ENCODE assay signal across 19 cellular contexts in genomic region chr20:53028337-53029007, GRCh38. TPM values are rescaled to one million over a fixed set of nuclear protein-coding genes. Genes with fewer than 3 reads are reported as not detected.
DNase-seq lines count a peak whose midpoint lies in the region.
"Had no signal": no experiment of that assay in that cellular context is flagged by ENCODE, and none has a peak within 500 bp of the region (broad histone marks: within the 10 kb centered on the region; RNA-seq: fewer than 3 reads in every experiment).

No MANE protein-coding gene starts in this region.

- no peaks in the 10 kb centered on the region for H3K27me3 Mint-ChIP-seq in activated naive CD4-positive, alpha-beta T cell treated with anti-CD3 and anti-CD28 coated beads for 36 hours (ENCODE audit: low read depth)
- no peaks in the 10 kb centered on the region for H3K27me3 Mint-ChIP-seq in activated naive CD4-positive, alpha-beta T cell treated with anti-CD3 and anti-CD28 coated beads, Interleukin-2, amount 10 ng/mL, durations not matched to agents 7 days and 5 days
- no peaks in the 10 kb centered on the region for H3K27me3 Mint-ChIP-seq in activated T-helper 1 cell treated with anti-CD3 and anti-CD28 coated beads, Interleukin-12 subunit alpha, Interleukin-12 subunit beta, Interleukin-2, Interleukin-4 antibody, amounts not matched to agents 30 ng/mL and 10 ng/mL and 1 ng/mL, durations not matched to agents 14 hours and 24 hours and 36 hours (ENCODE audit: insufficient read depth)

- peak; percentile 69 for DNase-seq in activated naive CD4-positive, alpha-beta T cell treated with anti-CD3 and anti-CD28 coated beads for 36 hours
- no peak for DNase-seq in activated naive CD4-positive, alpha-beta T cell treated with anti-CD3 and anti-CD28 coated beads, Interleukin-2, amount 10 ng/mL, durations not matched to agents 7 days and 5 days
- no peak for DNase-seq in activated T-helper 1 cell treated with anti-CD3 and anti-CD28 coated beads, Interleukin-12 subunit alpha, Interleukin-12 subunit beta, Interleukin-2, Interleukin-4 antibody, amounts not matched to agents 30 ng/mL and 10 ng/mL and 1 ng/mL, durations not matched to agents 14 hours and 24 hours and 36 hours (ENCODE audit: low spot score)
- peak; percentile 23 for DNase-seq in kidney tubule cell (ENCODE audit: low spot score)
- DNase-seq in stimulated activated CD4-positive, alpha-beta T cell treated with anti-CD3 and anti-CD28 coated beads, TNF-alpha, amount 100 ng/mL, for 48 hours (ENCODE audit: low read depth in 3 of 3), result peak in 2 of 3 donors; percentile 28 to 40
- DNase-seq in activated CD8-positive, alpha-beta memory T cell treated with anti-CD3 and anti-CD28 coated beads, Interleukin-2, amount 50 U/mL, for 4 hours, result no peak
- no peak for DNase-seq in pons (ENCODE audit: low spot score)
- no peak for DNase-seq in SW 1271 (lab: John Stamatoyannopoulos, UW)
- DNase-seq: brain microvascular endothelial cell; CD4-positive, alpha-beta T cell; cortex of kidney; foreskin fibroblast; islet precursor cell; natural killer cell; NCI-H1694 treated with DMSO at 0.1 percent for 48 hours; NCI-H226 had no signal

- no peaks in the 10 kb centered on the region for H3K9me3 Mint-ChIP-seq in activated naive CD4-positive, alpha-beta T cell treated with anti-CD3 and anti-CD28 coated beads for 36 hours
- no peaks in the 10 kb centered on the region for H3K9me3 Mint-ChIP-seq in activated naive CD4-positive, alpha-beta T cell treated with anti-CD3 and anti-CD28 coated beads, Interleukin-2, amount 10 ng/mL, durations not matched to agents 7 days and 5 days
- H3K9me3 Mint-ChIP-seq in activated T-helper 1 cell treated with anti-CD3 and anti-CD28 coated beads, Interleukin-12 subunit alpha, Interleukin-12 subunit beta, Interleukin-2, Interleukin-4 antibody, amounts not matched to agents 30 ng/mL and 10 ng/mL and 1 ng/mL, durations not matched to agents 14 hours and 24 hours and 36 hours, result no peaks in the 10 kb centered on the region
- H3K9me3 Mint-ChIP-seq: CD4-positive, alpha-beta T cell; GM23338; memory B cell; natural killer cell had no signal

- H3K36me3 Mint-ChIP-seq in activated naive CD4-positive, alpha-beta T cell treated with anti-CD3 and anti-CD28 coated beads for 36 hours (ENCODE audit: low read depth), result peaks cover 20% of the 10 kb centered on the region
- peaks cover 5% of the 10 kb centered on the region for H3K36me3 Mint-ChIP-seq in activated naive CD4-positive, alpha-beta T cell treated with anti-CD3 and anti-CD28 coated beads, Interleukin-2, amount 10 ng/mL, durations not matched to agents 7 days and 5 days
- H3K36me3 Mint-ChIP-seq in activated T-helper 1 cell treated with anti-CD3 and anti-CD28 coated beads, Interleukin-12 subunit alpha, Interleukin-12 subunit beta, Interleukin-2, Interleukin-4 antibody, amounts not matched to agents 30 ng/mL and 10 ng/mL and 1 ng/mL, durations not matched to agents 14 hours and 24 hours and 36 hours (ENCODE audit: low read depth), result peaks cover 9% of the 10 kb centered on the region
- H3K36me3 Mint-ChIP-seq: memory B cell, natural killer cell had no signal

- H3K27ac Mint-ChIP-seq in activated naive CD4-positive, alpha-beta T cell treated with anti-CD3 and anti-CD28 coated beads for 36 hours, result peak overlapping the region; percentile 98
- H3K27ac Mint-ChIP-seq in activated naive CD4-positive, alpha-beta T cell treated with anti-CD3 and anti-CD28 coated beads, Interleukin-2, amount 10 ng/mL, durations not matched to agents 7 days and 5 days, result no peak overlapping the region
- peak overlapping the region; percentile 66 for H3K27ac Mint-ChIP-seq in activated T-helper 1 cell treated with anti-CD3 and anti-CD28 coated beads, Interleukin-12 subunit alpha, Interleukin-12 subunit beta, Interleukin-2, Interleukin-4 antibody, amounts not matched to agents 30 ng/mL and 10 ng/mL and 1 ng/mL, durations not matched to agents 14 hours and 24 hours and 36 hours
- H3K27ac Mint-ChIP-seq: CD4-positive, alpha-beta T cell; GM23338; memory B cell; natural killer cell had no signal

- peak overlapping the region; percentile 44 for H3K4me3 Mint-ChIP-seq in activated naive CD4-positive, alpha-beta T cell treated with anti-CD3 and anti-CD28 coated beads for 36 hours
- no peak overlapping the region for H3K4me3 Mint-ChIP-seq in activated naive CD4-positive, alpha-beta T cell treated with anti-CD3 and anti-CD28 coated beads, Interleukin-2, amount 10 ng/mL, durations not matched to agents 7 days and 5 days
- H3K4me3 Mint-ChIP-seq in activated T-helper 1 cell treated with anti-CD3 and anti-CD28 coated beads, Interleukin-12 subunit alpha, Interleukin-12 subunit beta, Interleukin-2, Interleukin-4 antibody, amounts not matched to agents 30 ng/mL and 10 ng/mL and 1 ng/mL, durations not matched to agents 14 hours and 24 hours and 36 hours, result peak overlapping the region; percentile 19
- H3K4me3 Mint-ChIP-seq: CD4-positive, alpha-beta T cell; GM23338; memory B cell; natural killer cell had no signal

- CTCF ChIA-PET in activated naive CD4-positive, alpha-beta T cell treated with anti-CD3 and anti-CD28 coated beads for 36 hours (lab: Charles Lee), result interaction anchor here (1.2 kb wide), 1 partner anchor 8 kb away, joined by 3 read pairs; no protein-coding TSS in a partner anchor
- CTCF ChIA-PET in activated naive CD4-positive, alpha-beta T cell treated with anti-CD3 and anti-CD28 coated beads, Interleukin-2, amount 10 ng/mL, durations not matched to agents 7 days and 5 days (lab: Charles Lee), result interaction anchor here (0.8 to 2.6 kb wide), 2 partner anchors 280 to 716 kb away, joined by 3 to 12 read pairs; no protein-coding TSS in a partner anchor

- peaks cover 76% of the 10 kb centered on the region for H3K4me1 Mint-ChIP-seq in activated naive CD4-positive, alpha-beta T cell treated with anti-CD3 and anti-CD28 coated beads for 36 hours (ENCODE audit: low read depth)
- H3K4me1 Mint-ChIP-seq in activated naive CD4-positive, alpha-beta T cell treated with anti-CD3 and anti-CD28 coated beads, Interleukin-2, amount 10 ng/mL, durations not matched to agents 7 days and 5 days, result peaks cover 49% of the 10 kb centered on the region
- H3K4me1 Mint-ChIP-seq in activated T-helper 1 cell treated with anti-CD3 and anti-CD28 coated beads, Interleukin-12 subunit alpha, Interleukin-12 subunit beta, Interleukin-2, Interleukin-4 antibody, amounts not matched to agents 30 ng/mL and 10 ng/mL and 1 ng/mL, durations not matched to agents 14 hours and 24 hours and 36 hours (ENCODE audit: low read depth), result peaks cover 79% of the 10 kb centered on the region
- H3K4me1 Mint-ChIP-seq: natural killer cell had no signal

- intact Hi-C loops in activated naive CD4-positive, alpha-beta T cell treated with anti-CD3 and anti-CD28 coated beads for 36 hours (cut with micrococcal nuclease), result loop anchor here (1.0 to 10.0 kb wide), 4 partner anchors 27 to 534 kb away; no protein-coding TSS in a partner anchor
- intact Hi-C loops in activated T-helper 1 cell treated with anti-CD3 and anti-CD28 coated beads, Interleukin-12 subunit alpha, Interleukin-12 subunit beta, Interleukin-2, Interleukin-4 antibody, amounts not matched to agents 30 ng/mL and 10 ng/mL and 1 ng/mL, durations not matched to agents 14 hours and 24 hours and 36 hours (cut with micrococcal nuclease), result loop anchor here (1.0 to 5.0 kb wide), 2 partner anchors 54 to 251 kb away; no protein-coding TSS in a partner anchor

RNA-seq across cellular contexts. Expression of gene TSHZ2, which starts 56.3 kb away (rescaled TPM):
- 10 to 100 TPM; 34.1 to 37.8 TPM for total RNA-seq in activated naive CD4-positive, alpha-beta T cell treated with anti-CD3 and anti-CD28 coated beads for 36 hours
- 26.0 and 27.5 TPM in 2 replicates for total RNA-seq in activated T-helper 1 cell treated with anti-CD3 and anti-CD28 coated beads, Interleukin-12 subunit alpha, Interleukin-12 subunit beta, Interleukin-2, Interleukin-4 antibody, amounts not matched to agents 30 ng/mL and 10 ng/mL and 1 ng/mL, durations not matched to agents 14 hours and 24 hours and 36 hours
- total RNA-seq: HepG2 had no signal

Comparison
In these comparisons a context has a peak if more than half of its experiments do, and no peak if none do; other contexts are left out.
1. DNase-seq: peak in activated naive CD4-positive, alpha-beta T cell treated with anti-CD3 and anti-CD28 coated beads for 36 hours (single experiment), kidney tubule cell (single experiment) and stimulated activated CD4-positive, alpha-beta T cell treated with anti-CD3 and anti-CD28 coated beads, TNF-alpha, amount 100 ng/mL, for 48 hours (2 of 3); none in activated naive CD4-positive, alpha-beta T cell treated with anti-CD3 and anti-CD28 coated beads, Interleukin-2, amount 10 ng/mL, durations not matched to agents 7 days and 5 days (single experiment), activated T-helper 1 cell treated with anti-CD3 and anti-CD28 coated beads, Interleukin-12 subunit alpha, Interleukin-12 subunit beta, Interleukin-2, Interleukin-4 antibody, amounts not matched to agents 30 ng/mL and 10 ng/mL and 1 ng/mL, durations not matched to agents 14 hours and 24 hours and 36 hours (single experiment), activated CD8-positive, alpha-beta memory T cell treated with anti-CD3 and anti-CD28 coated beads, Interleukin-2, amount 50 U/mL, for 4 hours (single experiment), pons (single experiment) and SW 1271 (0 of 2).